In the genomic region with DNA sequence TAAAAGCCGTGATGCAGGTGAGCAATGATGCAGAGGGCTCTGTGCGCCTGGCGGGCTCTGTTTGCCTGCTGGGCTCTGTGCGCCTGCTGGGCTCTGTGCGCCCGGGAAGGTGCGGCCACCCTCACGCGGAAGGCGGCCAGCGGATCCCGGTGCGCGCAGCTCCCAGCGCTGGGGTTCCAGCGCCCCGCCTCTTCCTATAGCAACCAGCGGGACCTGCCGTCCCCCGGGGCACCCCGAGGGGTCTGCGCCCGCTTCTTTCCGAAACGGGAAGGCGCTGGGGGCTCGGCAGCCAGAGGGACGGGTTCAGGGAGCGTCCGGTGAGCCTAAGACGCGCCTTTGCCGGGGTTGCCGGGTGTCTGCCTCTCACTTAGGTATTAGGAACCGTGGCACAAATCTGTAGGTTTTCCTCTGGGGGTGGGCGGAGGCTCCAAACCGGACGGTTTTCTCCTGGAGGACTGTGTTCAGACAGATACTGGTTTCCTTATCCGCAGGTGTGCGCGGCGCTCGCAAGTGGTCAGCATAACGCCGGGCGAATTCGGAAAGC, we compare ENCODE assay signal across 9 cellular contexts. TPM values are rescaled to one million over a fixed set of nuclear protein-coding genes. Genes with fewer than 3 reads are reported as not detected.
A peak's percentile ranks its signal among the peaks of the same experiment; 100 is the strongest.
DNase-seq lines count a peak whose midpoint lies in the region; ATAC-seq and TF ChIP-seq lines count a peak whose summit lies in the region.
"Had no signal": no experiment of that assay in that cellular context is flagged by ENCODE, and none has a peak within 500 bp of the region (broad histone marks: within the 10 kb centered on the region; RNA-seq: fewer than 3 reads in every experiment).

No MANE protein-coding gene starts in this region.

- H3K4me3 ChIP-seq in mammary epithelial cell (replicated peaks in 1 of 3; ENCODE audit: insufficient read depth in 1 of 3, low read depth in 2 of 3, low read length in 3 of 3), result peak overlapping the region; percentile 70 to 72 (median 70)
- peak overlapping the region; percentile 25 to 48 (median 42) for H3K4me3 ChIP-seq in upper lobe of left lung

- in situ Hi-C loops in mammary epithelial cell (cut with MboI; ENCODE audit: low sequenced_read_pairs in 2 of 2), result no loop called here

- DNase-seq in DMS79 treated with DMSO at 0.1 percent for 48 hours (lab: John Stamatoyannopoulos, UW) (peak; percentile 32), DMS79 (lab: John Stamatoyannopoulos, UW) (no peak), NCI-H345 (lab: John Stamatoyannopoulos, UW) (peak; percentile 65), mammary epithelial cell (peak; percentile 49), left lobe of liver (ENCODE audit: low spot score) (no peak), upper lobe of left lung (peak in 1 of 2 donors; percentile 82), NCI-H187 treated with DMSO at 0.1 percent for 48 hours (lab: John Stamatoyannopoulos, UW) (no peak), NCI-H2029 treated with DMSO at 0.1 percent for 48 hours (lab: John Stamatoyannopoulos, UW) (no peak)

- dilution Hi-C loops in mammary epithelial cell (cut with HindIII; ENCODE audit: low sequenced_read_pairs), result no loop called here

- TF ChIP-seq EP300 in upper lobe of left lung (IDR thresholded peaks at IDR 0.05), result no peak

- H3K27me3 ChIP-seq in mammary epithelial cell (ENCODE audit: insufficient read depth, low read length) (no peaks in the 10 kb centered on the region), upper lobe of left lung (peaks cover 0 to 7% (median 2%) of the 10 kb centered on the region in 4 donors)

- ATAC-seq in left lobe of liver, result peak; percentile 24
- ATAC-seq in upper lobe of left lung (ENCODE audit: low FRiP score in 2 of 2), result peak in 1 of 2 donors; percentile 21

- peak overlapping the region; percentile 53 for H3K9ac ChIP-seq in mammary epithelial cell (ENCODE audit: insufficient read depth, low read length)

- peak overlapping the region; percentile 97 for H2AFZ ChIP-seq in mammary epithelial cell (ENCODE audit: low read depth, low read length)

- no peak for TF ChIP-seq POLR2A in upper lobe of left lung (IDR thresholded peaks at IDR 0.05)

- H3K36me3 ChIP-seq in mammary epithelial cell (ENCODE audit: insufficient read depth, low read length) (no peaks in the 10 kb centered on the region), upper lobe of left lung (peaks cover 0 to 27% (median 21%) of the 10 kb centered on the region in 4 donors)

- 5% methylated on average over 19 of the region's 47 CpGs for WGBS in mammary epithelial cell (ENCODE audit: low coverage, missing lambda C conversion rate)
- 1 to 3% methylated on average over 21 to 25 of the region's 47 CpGs for WGBS in upper lobe of left lung, 2 donors

- CTCF ChIA-PET in mammary epithelial cell (lab: Charles Lee; ENCODE audit: low non-redundant PET), result no interaction called here

- H3K27ac ChIP-seq in mammary epithelial cell (ENCODE audit: insufficient read depth, low read depth, low read length), result no peak overlapping the region
- H3K27ac ChIP-seq in upper lobe of left lung, result no peak overlapping the region
- H3K27ac ChIP-seq: C4-2B had no signal

- peak overlapping the region; percentile 98 for H3K4me2 ChIP-seq in mammary epithelial cell (ENCODE audit: insufficient read depth, low read depth, low read length)

- intact Hi-C loops in mammary epithelial cell (cut with micrococcal nuclease), result no loop called here

- peaks cover 32% of the 10 kb centered on the region for H3K4me1 ChIP-seq in mammary epithelial cell (ENCODE audit: insufficient read depth, low read length)
- peaks cover 14 to 21% (median 14%) of the 10 kb centered on the region in 4 donors for H3K4me1 ChIP-seq in upper lobe of left lung

- H3K9me3 ChIP-seq in mammary epithelial cell (replicated peaks; ENCODE audit: insufficient read depth, low read length) (no peaks in the 10 kb centered on the region), upper lobe of left lung (no peaks in the 10 kb centered on the region)

- H4K20me1 ChIP-seq in mammary epithelial cell (ENCODE audit: insufficient read depth, low read length), result no peaks in the 10 kb centered on the region

- no peaks in the 10 kb centered on the region for H3K79me2 ChIP-seq in mammary epithelial cell (ENCODE audit: insufficient read depth, low read length)

- no peak for TF ChIP-seq CTCF in mammary epithelial cell (conservative IDR thresholded peaks at IDR 0.05 in 1 of 2, IDR thresholded peaks at IDR 0.05 in 1 of 2; ENCODE audit: extremely low read depth in 1 of 2, insufficient read depth in 1 of 2, low read depth in 1 of 2, low read length in 2 of 2)
- TF ChIP-seq CTCF in upper lobe of left lung (IDR thresholded peaks at IDR 0.05), result no peak

- BruUV-seq in mammary epithelial cell (replicated peaks; lab: Mats Ljungman, UMichigan), result no TSS peak

RNA-seq across cellular contexts. Expression of a gene that starts 31.8 kb away (rescaled TPM):
- total RNA-seq in mammary epithelial cell (100 to 1,000 TPM in 1 of 2 donors, 10 to 100 TPM in 1; 83.8 to 108 TPM), left lobe of liver (15.3 TPM), upper lobe of left lung (100 to 1,000 TPM in 5 of 6 donors, 10 to 100 TPM in 1; 91.6 to 152 (median 115) TPM)
- polyA plus RNA-seq in mammary epithelial cell, result 116 TPM
- polyA minus RNA-seq in mammary epithelial cell, result 42.8 TPM

Comparison
In these comparisons a context has a peak if more than half of its experiments do, and no peak if none do; other contexts are left out.
1. DNase-seq: peak in DMS79 treated with DMSO at 0.1 percent for 48 hours (single experiment), NCI-H345 (single experiment) and mammary epithelial cell (single experiment); none in DMS79 (single experiment), left lobe of liver (single experiment), NCI-H187 treated with DMSO at 0.1 percent for 48 hours (single experiment) and NCI-H2029 treated with DMSO at 0.1 percent for 48 hours (single experiment).